ENCODE assay signal across 21 cellular contexts in the genomic region with DNA sequence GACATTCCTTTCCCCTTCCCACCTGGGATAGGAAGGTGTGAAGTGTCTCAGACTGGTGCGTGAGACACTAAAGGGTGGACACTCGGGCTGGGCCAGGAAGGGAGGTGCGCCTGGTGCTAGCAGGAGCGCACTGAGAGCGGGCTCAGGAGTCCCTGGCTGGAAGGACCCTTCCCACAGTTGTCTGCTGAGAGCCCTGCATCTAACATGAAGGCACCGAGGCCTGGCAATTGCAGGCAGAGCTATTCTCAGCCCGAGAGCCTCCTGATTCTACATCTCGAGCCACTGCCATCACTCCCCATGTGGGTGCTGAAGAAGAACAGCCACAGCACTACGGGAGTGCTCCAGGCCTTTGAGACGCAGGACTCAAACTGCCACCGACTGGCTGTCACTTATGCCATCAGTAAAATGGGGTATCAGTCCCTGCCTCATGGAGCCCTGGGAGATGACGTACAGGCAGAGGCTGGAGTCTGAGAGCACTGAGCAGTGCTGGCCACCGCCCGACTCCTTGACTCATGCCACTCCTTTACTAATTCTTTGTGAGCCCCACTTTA.
DNase-seq lines count a peak whose midpoint lies in the region; ATAC-seq, FAIRE-seq and TF ChIP-seq lines count a peak whose summit lies in the region.
"Had no signal": no experiment of that assay in that cellular context is flagged by ENCODE, and none has a peak within 500 bp of the region (broad histone marks: within the 10 kb centered on the region; RNA-seq: fewer than 3 reads in every experiment).

No MANE protein-coding gene starts in this region.

- TF ChIP-seq CTCF in upper lobe of right lung (IDR thresholded peaks at IDR 0.05): no peak

- H3K27ac ChIP-seq in upper lobe of right lung: no peak overlapping the region
- H3K27ac ChIP-seq: ascending aorta, HL-60 had no signal

- peaks cover 20% of the 10 kb centered on the region for H3K4me1 ChIP-seq in upper lobe of right lung

- peaks cover 11% of the 10 kb centered on the region for H3K27me3 ChIP-seq in upper lobe of right lung

- intact Hi-C loops in upper lobe of right lung (cut with DNase I): loop anchor here (5.0 kb wide), 1 partner anchor 284 kb away; no protein-coding TSS in a partner anchor

- no peaks in the 10 kb centered on the region for H3K36me3 ChIP-seq in upper lobe of right lung
- H3K36me3 ChIP-seq: ascending aorta had no signal

- FAIRE-seq in GM12891 (lab: Jason Lieb, UNC): no peak
- FAIRE-seq: colon, frontal cortex, GM18507, H1 had no signal

- no peak overlapping the region for H3K4me3 ChIP-seq in upper lobe of right lung
- H3K4me3 ChIP-seq: ascending aorta, tibial nerve had no signal

- ATAC-seq in upper lobe of right lung: no peak
- ATAC-seq: stimulated activated memory B cell treated with anti-CD40 and anti-IgM and Interleukin-4, amounts not matched to agents 10 μg/mL and 1 μg/mL and 100 μg/mL, for 72 hours had no signal

- peak; percentile 55 for DNase-seq in activated CD8-positive, alpha-beta memory T cell treated with anti-CD3 and anti-CD28 coated beads for 24 hours
- no peak for DNase-seq in activated CD8-positive, alpha-beta memory T cell treated with anti-CD3 and anti-CD28 coated beads, Interleukin-2, amount 50 U/mL, for 4 hours
- peak; percentile 53 for DNase-seq in activated CD8-positive, alpha-beta memory T cell treated with anti-CD3 and anti-CD28 coated beads, Interleukin-2, amount 50 U/mL, for 48 hours
- DNase-seq in islet precursor cell: peak; percentile 41
- DNase-seq in upper lobe of right lung: peak; percentile 42
- no peak for DNase-seq in T-helper 1 cell
- DNase-seq in MV-4-11 (lab: John Stamatoyannopoulos, UW): no peak
- DNase-seq in GM12891 (ENCODE audit: insufficient read length, low spot score): no peak
- DNase-seq: activated gamma-delta T cell treated with Interleukin-2 at 50 U/mL for 16 hours; CD8-positive, alpha-beta memory T cell; MM.1S; NCI-H187; RPMI8226 had no signal

- no peak for TF ChIP-seq POLR2A in GM12891 (IDR thresholded peaks at IDR 0.05; ENCODE audit: low read depth, low read length)

- H3K9me3 ChIP-seq in upper lobe of right lung: no peaks in the 10 kb centered on the region
- H3K9me3 ChIP-seq: ascending aorta, tibial nerve had no signal

TF ChIP-seq in GM12891, 5 proteins besides CTCF, POLR2A, EP300 and RAD21:
- no peak for TF ChIP-seq POU2F2 (IDR thresholded peaks at IDR 0.05; ENCODE audit: low read depth, low read length)
- no peak for TF ChIP-seq PAX5 (IDR thresholded peaks at IDR 0.05; ENCODE audit: insufficient read depth, low read length, severe bottlenecking)
- no peak for TF ChIP-seq POLR2AphosphoS5 (IDR thresholded peaks at IDR 0.05; ENCODE audit: low read depth, low read length)
- TF ChIP-seq SPI1 (IDR thresholded peaks at IDR 0.05; ENCODE audit: low read depth, low read length): no peak
- no peak for TF ChIP-seq TAF1 (IDR thresholded peaks at IDR 0.05; ENCODE audit: low read depth, low read length)

Comparison
In these comparisons a context has a peak if more than half of its experiments do, and no peak if none do; other contexts are left out.
1. DNase-seq: peak in activated CD8-positive, alpha-beta memory T cell treated with anti-CD3 and anti-CD28 coated beads for 24 hours (single experiment), activated CD8-positive, alpha-beta memory T cell treated with anti-CD3 and anti-CD28 coated beads, Interleukin-2, amount 50 U/mL, for 48 hours (single experiment), islet precursor cell (single experiment) and upper lobe of right lung (single experiment); none in activated CD8-positive, alpha-beta memory T cell treated with anti-CD3 and anti-CD28 coated beads, Interleukin-2, amount 50 U/mL, for 4 hours (single experiment), T-helper 1 cell (0 of 5), MV-4-11 (single experiment) and GM12891 (single experiment).